24 cellular contexts compared by ENCODE assay signal in the genomic region with DNA sequence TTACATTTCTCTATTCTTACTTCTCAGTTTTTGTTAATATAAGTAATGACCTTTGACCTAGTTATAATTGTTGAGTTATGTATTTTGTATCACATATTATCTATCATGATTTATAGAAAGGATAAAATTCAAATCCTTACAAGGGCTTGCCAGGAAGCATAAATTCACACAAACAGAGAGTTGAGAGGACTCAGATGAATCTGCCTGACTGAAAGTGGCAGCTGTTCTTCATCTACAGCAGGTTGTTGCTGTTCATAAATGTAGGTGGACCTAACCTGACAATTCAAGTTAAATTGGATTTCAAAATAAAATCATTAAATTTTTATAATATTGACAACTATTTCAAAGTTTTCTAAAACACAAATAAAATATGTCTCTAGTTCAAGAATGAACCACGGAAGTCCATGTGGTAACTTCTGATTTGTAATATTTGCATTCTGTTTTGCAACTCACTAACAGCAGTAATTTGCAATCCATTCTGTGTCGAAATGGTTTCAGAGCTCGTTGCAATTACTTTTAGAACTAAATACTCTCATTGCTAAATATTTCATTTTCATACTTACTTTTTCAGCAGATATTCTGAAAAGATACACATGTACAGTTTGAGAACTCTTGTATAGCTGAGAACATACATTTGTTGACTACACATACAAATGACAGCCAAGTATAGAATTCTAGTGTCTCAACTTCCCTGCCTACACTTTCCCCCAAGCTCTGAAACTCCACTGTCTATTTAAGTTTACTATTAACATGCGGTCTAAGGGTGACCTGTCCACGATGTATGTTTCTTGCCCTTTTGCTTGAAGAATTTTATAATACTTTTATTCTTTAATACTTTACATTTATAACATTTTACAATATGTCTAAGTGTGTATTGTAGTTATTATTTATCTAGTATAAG. TPM values are rescaled to one million over a fixed set of nuclear protein-coding genes. Genes with fewer than 3 reads are reported as not detected.
DNase-seq lines count a peak whose midpoint lies in the region; ATAC-seq, FAIRE-seq and TF ChIP-seq lines count a peak whose summit lies in the region.
"Had no signal": no experiment of that assay in that cellular context is flagged by ENCODE, and none has a peak within 500 bp of the region (broad histone marks: within the 10 kb centered on the region; RNA-seq: fewer than 3 reads in every experiment).

No MANE protein-coding gene starts in this region.

- no peak for ATAC-seq in GM21825 (IDR thresholded peaks at IDR 0.05; ENCODE audit: unreplicated experiment)
- no peak for ATAC-seq in GM18868 (IDR thresholded peaks at IDR 0.05; ENCODE audit: unreplicated experiment)
- ATAC-seq: CD8-positive, alpha-beta T cell had no signal

- no peak for TF ChIP-seq CTCF in bronchial epithelial cell (IDR thresholded peaks at IDR 0.05; ENCODE audit: insufficient read depth, low read length, severe bottlenecking)
- no peak for TF ChIP-seq CTCF in liver (IDR thresholded peaks at IDR 0.05; ENCODE audit: low read depth, low read length, missing input control)
- TF ChIP-seq CTCF in D721Med (IDR thresholded peaks at IDR 0.05; ENCODE audit: insufficient read depth, missing control alignments), result no peak

- H3K27ac ChIP-seq in GM23248, result no peak overlapping the region
- H3K27ac ChIP-seq in liver (ENCODE audit: low read depth in 1 of 2, low read length in 2 of 2), result peak overlapping the region; percentile 48 to 50
- H3K27ac ChIP-seq: KMS-11, Peyer's patch had no signal

- H3F3A ChIP-seq in GM23248 (ENCODE audit: insufficient read depth), result no peaks in the 10 kb centered on the region

- H4K20me1 ChIP-seq in GM23248 (ENCODE audit: insufficient read depth), result no peaks in the 10 kb centered on the region

- 48% methylated on average over 5 of the region's 5 CpGs for WGBS in GM23248 (ENCODE audit: low coverage in 1 of 2, low lambda C conversion rate in 2 of 2, missing lambda C conversion rate in 2 of 2), 2 experiments
- 25% methylated on average over 5 of the region's 5 CpGs for WGBS in liver

- no peak for TF ChIP-seq RAD21 in liver (IDR thresholded peaks at IDR 0.05)

- H3K9me3 ChIP-seq in GM23248 (ENCODE audit: low read depth) (no peaks in the 10 kb centered on the region), liver (ENCODE audit: control insufficient read depth in 4 of 4, low read length in 3 of 4) (no peaks in the 10 kb centered on the region)
- H3K9me3 ChIP-seq: Peyer's patch, tibial nerve had no signal

- peak; percentile 23 for DNase-seq in GM23248
- peak; percentile 3 for DNase-seq in NCI-H460 (ENCODE audit: extremely low read depth, low read depth)
- peak; percentile 4 for DNase-seq in bronchial epithelial cell (ENCODE audit: low read depth)
- no peak for DNase-seq in activated gamma-delta T cell treated with Interleukin-2 at 50 U/mL for 16 hours
- no peak for DNase-seq in D721Med (ENCODE audit: insufficient read length, low spot score)
- DNase-seq: activated CD4-positive, alpha-beta T cell treated with anti-CD3 and anti-CD28 coated beads, Interleukin-2, amount 50 U/mL, for 4 hours; CD8-positive, alpha-beta T cell; erythroblast; GDM1; glutamatergic neuron; GOT3; midbrain; NCI-H1417 treated with DMSO at 0.1 percent for 48 hours; NCI-H774; nephron progenitor cell; Peyer's patch; posterior cingulate gyrus; stimulated activated CD4-positive, alpha-beta T cell treated with anti-CD3 and anti-CD28 coated beads, Interleukin-2, amount 100 ng/mL, for 24 hours had no signal

- no peaks in the 10 kb centered on the region for H3K79me2 ChIP-seq in GM23248 (ENCODE audit: insufficient read depth)

- no peak overlapping the region for H2AFZ ChIP-seq in GM23248

- no peak overlapping the region for H3K4me2 ChIP-seq in GM23248 (ENCODE audit: unreplicated experiment)
- H3K4me2 ChIP-seq: KMS-11 had no signal

- H3K36me3 ChIP-seq in GM23248 (ENCODE audit: low read depth) (no peaks in the 10 kb centered on the region), bronchial epithelial cell (ENCODE audit: control insufficient read depth, insufficient read depth, low read length) (no peaks in the 10 kb centered on the region), liver (ENCODE audit: control insufficient read depth in 4 of 4, insufficient read depth in 3 of 4, low read depth in 1 of 4, low read length in 3 of 4) (no peaks in the 10 kb centered on the region)
- H3K36me3 ChIP-seq: Peyer's patch had no signal

- H3K4me3 ChIP-seq in GM23248 (no peak overlapping the region), bronchial epithelial cell (ENCODE audit: low read depth, low read length) (no peak overlapping the region), liver (ENCODE audit: low read depth in 1 of 3, low read length in 3 of 3) (no peak overlapping the region)
- H3K4me3 ChIP-seq: Peyer's patch, tibial nerve had no signal

- FAIRE-seq in bronchial epithelial cell (lab: Jason Lieb, UNC) (no peak), D721Med (lab: Jason Lieb, UNC) (no peak)

- H3K27me3 ChIP-seq in GM23248 (replicated peaks; ENCODE audit: insufficient read depth) (no peaks in the 10 kb centered on the region), bronchial epithelial cell (ENCODE audit: control insufficient read depth, insufficient read depth, low read length) (no peaks in the 10 kb centered on the region), liver (ENCODE audit: control insufficient read depth in 4 of 4, insufficient read depth in 4 of 4, low read length in 3 of 4) (no peaks in the 10 kb centered on the region)
- H3K27me3 ChIP-seq: Peyer's patch, tibial nerve had no signal

- in situ Hi-C loops in GM23248 (cut with MboI), result no loop called here

- no peaks in the 10 kb centered on the region for H3K4me1 ChIP-seq in GM23248 (ENCODE audit: insufficient read depth)
- H3K4me1 ChIP-seq in liver (ENCODE audit: control insufficient read depth in 4 of 4, insufficient read depth in 4 of 4, low read length in 3 of 4), result peaks cover 0 to 4% (median under 1%) of the 10 kb centered on the region in 4 donors
- H3K4me1 ChIP-seq: Peyer's patch had no signal

- H3K9ac ChIP-seq in GM23248, result no peak overlapping the region
- H3K9ac ChIP-seq in liver (ENCODE audit: low read depth in 1 of 2, low read length in 2 of 2), result no peak overlapping the region
- H3K9ac ChIP-seq: KMS-11 had no signal

- H3K9me2 ChIP-seq in GM23248 (ENCODE audit: insufficient read depth), result no peaks in the 10 kb centered on the region

TF ChIP-seq in liver, 16 proteins besides CTCF, POLR2A, EP300 and RAD21 (continues in another document):
- TF ChIP-seq JUND (IDR thresholded peaks at IDR 0.05) (peak in 1 of 2 donors; percentile 8), ATF3 (IDR thresholded peaks at IDR 0.05) (peak; percentile 78), EGR1 (IDR thresholded peaks at IDR 0.05; ENCODE audit: low read depth in 2 of 2) (no peak), GABPA (IDR thresholded peaks at IDR 0.05 in 1 of 2, conservative IDR thresholded peaks at IDR 0.05 in 1 of 2) (peak in 1 of 2 donors; percentile 32), RXRA (IDR thresholded peaks at IDR 0.05) (peak in 1 of 2 donors; percentile 36), ZBTB33 (IDR thresholded peaks at IDR 0.05) (peak; percentile 20), YY1 (IDR thresholded peaks at IDR 0.05) (peak; percentile 65)
- TF ChIP-seq, protein P1, sequence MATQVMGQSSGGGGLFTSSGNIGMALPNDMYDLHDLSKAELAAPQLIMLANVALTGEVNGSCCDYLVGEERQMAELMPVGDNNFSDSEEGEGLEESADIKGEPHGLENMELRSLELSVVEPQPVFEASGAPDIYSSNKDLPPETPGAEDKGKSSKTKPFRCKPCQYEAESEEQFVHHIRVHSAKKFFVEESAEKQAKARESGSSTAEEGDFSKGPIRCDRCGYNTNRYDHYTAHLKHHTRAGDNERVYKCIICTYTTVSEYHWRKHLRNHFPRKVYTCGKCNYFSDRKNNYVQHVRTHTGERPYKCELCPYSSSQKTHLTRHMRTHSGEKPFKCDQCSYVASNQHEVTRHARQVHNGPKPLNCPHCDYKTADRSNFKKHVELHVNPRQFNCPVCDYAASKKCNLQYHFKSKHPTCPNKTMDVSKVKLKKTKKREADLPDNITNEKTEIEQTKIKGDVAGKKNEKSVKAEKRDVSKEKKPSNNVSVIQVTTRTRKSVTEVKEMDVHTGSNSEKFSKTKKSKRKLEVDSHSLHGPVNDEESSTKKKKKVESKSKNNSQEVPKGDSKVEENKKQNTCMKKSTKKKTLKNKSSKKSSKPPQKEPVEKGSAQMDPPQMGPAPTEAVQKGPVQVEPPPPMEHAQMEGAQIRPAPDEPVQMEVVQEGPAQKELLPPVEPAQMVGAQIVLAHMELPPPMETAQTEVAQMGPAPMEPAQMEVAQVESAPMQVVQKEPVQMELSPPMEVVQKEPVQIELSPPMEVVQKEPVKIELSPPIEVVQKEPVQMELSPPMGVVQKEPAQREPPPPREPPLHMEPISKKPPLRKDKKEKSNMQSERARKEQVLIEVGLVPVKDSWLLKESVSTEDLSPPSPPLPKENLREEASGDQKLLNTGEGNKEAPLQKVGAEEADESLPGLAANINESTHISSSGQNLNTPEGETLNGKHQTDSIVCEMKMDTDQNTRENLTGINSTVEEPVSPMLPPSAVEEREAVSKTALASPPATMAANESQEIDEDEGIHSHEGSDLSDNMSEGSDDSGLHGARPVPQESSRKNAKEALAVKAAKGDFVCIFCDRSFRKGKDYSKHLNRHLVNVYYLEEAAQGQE (IDR thresholded peaks at IDR 0.05), result no peak

RNA-seq across cellular contexts. Expression of gene SCN7A, which starts 25.7 kb away (rescaled TPM):
- total RNA-seq in GM23248 (2014; rRNA removed; shearing (Covaris generic)), result not detected in 2 replicates
- polyA plus RNA-seq in GM23248 (2016; fragmentation: Nextera tagmentation; extraction: Ambion mirVana), result not detected in 2 replicates
- total RNA-seq in NCI-H460 (2014; rRNA removed; shearing (Covaris generic)), result 0.02 and 0.03 TPM in 2 replicates
- polyA plus RNA-seq in NCI-H460 (2014; cell fraction: nucleus; rRNA removed), result 0.13 and 0.36 TPM in 2 replicates
- total RNA-seq in bronchial epithelial cell, result not detected in 2 replicates
- 1 to 10 TPM in 1 of 2 donors, under 1 TPM in 1; 0.05 to 7.9 TPM for total RNA-seq in liver
- polyA plus RNA-seq in liver, result 1 to 10 TPM in 1 of 2 donors, under 1 TPM in 1; 0.55 to 1.6 TPM
- total RNA-seq: CD8-positive, alpha-beta T cell; SK-MEL-5 had no signal

Comparison
In these comparisons a context has a peak if more than half of its experiments do, and no peak if none do; other contexts are left out.
1. DNase-seq: peak in GM23248 (single experiment), NCI-H460 (single experiment) and bronchial epithelial cell (single experiment); none in activated gamma-delta T cell treated with Interleukin-2 at 50 U/mL for 16 hours (single experiment) and D721Med (single experiment).